Comparison of ENCODE assay signal across 8 cellular contexts in genomic region chr1:87151500-87152421, GRCh38.
DNase-seq lines count a peak whose midpoint lies in the region; ATAC-seq and TF ChIP-seq lines count a peak whose summit lies in the region.

No MANE protein-coding gene starts in this region.

- intact Hi-C loops in CD4-positive, alpha-beta memory T cell (cut with micrococcal nuclease) = no loop called here
- intact Hi-C loops in activated B cell treated with CpG ODN at 0.5 μM for 24 hours (cut with micrococcal nuclease) = loop anchor here (2.0 to 5.0 kb wide), 3 partner anchors 19 to 801 kb away; no protein-coding TSS in a partner anchor

- ATAC-seq in GM19463 (IDR thresholded peaks at IDR 0.05; ENCODE audit: unreplicated experiment) = peak; percentile 56
- peak; percentile 72 for ATAC-seq in HG03571 (IDR thresholded peaks at IDR 0.05; ENCODE audit: unreplicated experiment)
- peak; percentile 74 for ATAC-seq in activated B cell treated with CpG ODN at 0.5 μM for 24 hours (ENCODE audit: low read depth)
- ATAC-seq in esophagus mucosa = peak; percentile 82
- ATAC-seq in naive B cell (ENCODE audit: low read depth in 2 of 2) = peak; percentile 70 to 72
- ATAC-seq in SK-N-SH treated with all-trans-retinoic acid at 6 μM for 48 hours = no peak

- peaks cover 0 to under 1% (median 0%) of the 10 kb centered on the region in 8 donors for H3K9me3 Mint-ChIP-seq in CD4-positive, alpha-beta memory T cell
- H3K9me3 Mint-ChIP-seq in activated B cell treated with CpG ODN at 0.5 μM for 24 hours = no peaks in the 10 kb centered on the region
- peaks cover 0 to under 1% (median 0%) of the 10 kb centered on the region in 7 donors for H3K9me3 Mint-ChIP-seq in naive B cell

- no peak for TF ChIP-seq CTCF in activated B cell treated with CpG ODN at 0.5 μM for 24 hours (IDR thresholded peaks at IDR 0.05)

- no peaks in the 10 kb centered on the region for H3K36me3 Mint-ChIP-seq in CD4-positive, alpha-beta memory T cell
- no peaks in the 10 kb centered on the region for H3K36me3 Mint-ChIP-seq in activated B cell treated with CpG ODN at 0.5 μM for 24 hours (ENCODE audit: low read depth)
- H3K36me3 Mint-ChIP-seq in naive B cell = no peaks in the 10 kb centered on the region

- H3K36me3 ChIP-seq in CD4-positive, alpha-beta memory T cell (ENCODE audit: insufficient read depth, low read length) = no peaks in the 10 kb centered on the region
- no peaks in the 10 kb centered on the region for H3K36me3 ChIP-seq in subcutaneous abdominal adipose tissue (ENCODE audit: control insufficient read depth in 5 of 5, insufficient read depth in 5 of 5, low read length in 5 of 5)

- no peak for DNase-seq in CD4-positive, alpha-beta memory T cell
- DNase-seq in activated B cell treated with CpG ODN at 0.5 μM for 24 hours = peak; percentile 27
- peak; percentile 11 for DNase-seq in naive B cell

- no peak overlapping the region for H3K27ac ChIP-seq in CD4-positive, alpha-beta memory T cell (ENCODE audit: low read depth, low read length)
- H3K27ac ChIP-seq in subcutaneous abdominal adipose tissue (ENCODE audit: low read depth, low read length) = peak overlapping the region; percentile 59

- peaks cover 9% of the 10 kb centered on the region for H3K27me3 ChIP-seq in CD4-positive, alpha-beta memory T cell (ENCODE audit: insufficient read depth, low read length)
- no peaks in the 10 kb centered on the region for H3K27me3 ChIP-seq in subcutaneous abdominal adipose tissue (ENCODE audit: control insufficient read depth in 5 of 5, insufficient read depth in 4 of 5, low read length in 5 of 5)

- peaks cover 11% of the 10 kb centered on the region for H3K4me1 ChIP-seq in CD4-positive, alpha-beta memory T cell (ENCODE audit: insufficient read depth, low read length)
- peaks cover 6 to 45% (median 37%) of the 10 kb centered on the region in 5 donors for H3K4me1 ChIP-seq in subcutaneous abdominal adipose tissue (ENCODE audit: control insufficient read depth in 5 of 5, insufficient read depth in 5 of 5, low read length in 5 of 5)

- peak overlapping the region in 1 of 2 donors; percentile 17 for H3K4me3 ChIP-seq in CD4-positive, alpha-beta memory T cell (ENCODE audit: low read length in 2 of 2)
- H3K4me3 ChIP-seq in subcutaneous abdominal adipose tissue (ENCODE audit: low read depth in 1 of 5, low read length in 5 of 5) = peak overlapping the region; percentile 26 to 58 (median 43)

- H3K27me3 Mint-ChIP-seq in CD4-positive, alpha-beta memory T cell = peaks cover 30% of the 10 kb centered on the region in 2 donors
- H3K27me3 Mint-ChIP-seq in activated B cell treated with CpG ODN at 0.5 μM for 24 hours (peaks cover 34% of the 10 kb centered on the region), naive B cell (peaks cover 22 to 41% (median 34%) of the 10 kb centered on the region in 3 donors)

- H3K9ac ChIP-seq in subcutaneous abdominal adipose tissue (ENCODE audit: low read length in 5 of 5) = peak overlapping the region; percentile 33 to 61 (median 53)

- H3K4me3 Mint-ChIP-seq in CD4-positive, alpha-beta memory T cell = peak overlapping the region; percentile 66 to 94 (median 85)
- H3K4me3 Mint-ChIP-seq in activated B cell treated with CpG ODN at 0.5 μM for 24 hours (peak overlapping the region; percentile 86), naive B cell (peak overlapping the region; percentile 55 to 94 (median 86))

- no peaks in the 10 kb centered on the region for H3K9me3 ChIP-seq in CD4-positive, alpha-beta memory T cell (ENCODE audit: control insufficient read depth in 1 of 2, low read length in 2 of 2)
- no peaks in the 10 kb centered on the region for H3K9me3 ChIP-seq in subcutaneous abdominal adipose tissue (ENCODE audit: control insufficient read depth in 5 of 5, low read length in 5 of 5)

- peak overlapping the region in 2 of 7 donors; percentile 31 to 33 for H3K27ac Mint-ChIP-seq in CD4-positive, alpha-beta memory T cell
- no peak overlapping the region for H3K27ac Mint-ChIP-seq in activated B cell treated with CpG ODN at 0.5 μM for 24 hours
- peak overlapping the region; percentile 8 to 90 (median 31) for H3K27ac Mint-ChIP-seq in naive B cell

- H3K4me1 Mint-ChIP-seq in CD4-positive, alpha-beta memory T cell = peaks cover 6 to 15% (median 11%) of the 10 kb centered on the region in 4 donors
- peaks cover 14% of the 10 kb centered on the region for H3K4me1 Mint-ChIP-seq in activated B cell treated with CpG ODN at 0.5 μM for 24 hours
- peaks cover 15 to 17% (median 15%) of the 10 kb centered on the region in 3 donors for H3K4me1 Mint-ChIP-seq in naive B cell

- POLR2A ChIA-PET in CD4-positive, alpha-beta memory T cell (lab: Charles Lee; ENCODE audit: partially characterized antibody) = no interaction called here
- POLR2A ChIA-PET in activated B cell treated with CpG ODN at 0.5 μM for 24 hours (lab: Charles Lee) = no interaction called here

- CTCF ChIA-PET in CD4-positive, alpha-beta memory T cell (lab: Charles Lee; ENCODE audit: partially characterized antibody) = interaction anchor here (1.3 kb wide), 1 partner anchor 11 kb away, joined by 4 read pairs; no protein-coding TSS in a partner anchor
- CTCF ChIA-PET in activated B cell treated with CpG ODN at 0.5 μM for 24 hours (lab: Charles Lee) = interaction anchor here (1.1 kb wide), 1 partner anchor 802 kb away, joined by 3 read pairs; no protein-coding TSS in a partner anchor

TF ChIP-seq in SK-N-SH treated with all-trans-retinoic acid at 6 μM for 48 hours, 23 proteins besides CTCF, POLR2A, EP300 and RAD21 (continues in another document):
- TF ChIP-seq TOX (CRISPR knock-in tag; IDR thresholded peaks at IDR 0.05; ENCODE audit: borderline replicate concordance) (no peak), GLIS3 (CRISPR knock-in tag; IDR thresholded peaks at IDR 0.05) (no peak), ZNF8 (CRISPR knock-in tag; IDR thresholded peaks at IDR 0.05) (no peak), POU6F1 (CRISPR knock-in tag; IDR thresholded peaks at IDR 0.05; ENCODE audit: borderline replicate concordance, low read depth) (no peak), ZFP30 (CRISPR knock-in tag; IDR thresholded peaks at IDR 0.05) (no peak), CSDC2 (CRISPR knock-in tag; IDR thresholded peaks at IDR 0.05) (no peak), RARB (CRISPR knock-in tag; IDR thresholded peaks at IDR 0.05) (no peak), OSR1 (CRISPR knock-in tag; IDR thresholded peaks at IDR 0.05) (no peak), ARNTL (CRISPR knock-in tag; IDR thresholded peaks at IDR 0.05; ENCODE audit: borderline replicate concordance, low read depth) (no peak), ISL1 (CRISPR knock-in tag; IDR thresholded peaks at IDR 0.05) (no peak), ZNF70 (CRISPR knock-in tag; IDR thresholded peaks at IDR 0.05) (no peak), ZC3H10 (CRISPR knock-in tag; IDR thresholded peaks at IDR 0.05) (no peak), ESRRG (CRISPR knock-in tag; IDR thresholded peaks at IDR 0.05) (no peak)
- TF ChIP-seq, protein P1, sequence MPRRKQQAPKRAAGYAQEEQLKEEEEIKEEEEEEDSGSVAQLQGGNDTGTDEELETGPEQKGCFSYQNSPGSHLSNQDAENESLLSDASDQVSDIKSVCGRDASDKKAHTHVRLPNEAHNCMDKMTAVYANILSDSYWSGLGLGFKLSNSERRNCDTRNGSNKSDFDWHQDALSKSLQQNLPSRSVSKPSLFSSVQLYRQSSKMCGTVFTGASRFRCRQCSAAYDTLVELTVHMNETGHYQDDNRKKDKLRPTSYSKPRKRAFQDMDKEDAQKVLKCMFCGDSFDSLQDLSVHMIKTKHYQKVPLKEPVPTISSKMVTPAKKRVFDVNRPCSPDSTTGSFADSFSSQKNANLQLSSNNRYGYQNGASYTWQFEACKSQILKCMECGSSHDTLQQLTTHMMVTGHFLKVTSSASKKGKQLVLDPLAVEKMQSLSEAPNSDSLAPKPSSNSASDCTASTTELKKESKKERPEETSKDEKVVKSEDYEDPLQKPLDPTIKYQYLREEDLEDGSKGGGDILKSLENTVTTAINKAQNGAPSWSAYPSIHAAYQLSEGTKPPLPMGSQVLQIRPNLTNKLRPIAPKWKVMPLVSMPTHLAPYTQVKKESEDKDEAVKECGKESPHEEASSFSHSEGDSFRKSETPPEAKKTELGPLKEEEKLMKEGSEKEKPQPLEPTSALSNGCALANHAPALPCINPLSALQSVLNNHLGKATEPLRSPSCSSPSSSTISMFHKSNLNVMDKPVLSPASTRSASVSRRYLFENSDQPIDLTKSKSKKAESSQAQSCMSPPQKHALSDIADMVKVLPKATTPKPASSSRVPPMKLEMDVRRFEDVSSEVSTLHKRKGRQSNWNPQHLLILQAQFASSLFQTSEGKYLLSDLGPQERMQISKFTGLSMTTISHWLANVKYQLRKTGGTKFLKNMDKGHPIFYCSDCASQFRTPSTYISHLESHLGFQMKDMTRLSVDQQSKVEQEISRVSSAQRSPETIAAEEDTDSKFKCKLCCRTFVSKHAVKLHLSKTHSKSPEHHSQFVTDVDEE (CRISPR knock-in tag; IDR thresholded peaks at IDR 0.05) = no peak
- TF ChIP-seq, protein P2, sequence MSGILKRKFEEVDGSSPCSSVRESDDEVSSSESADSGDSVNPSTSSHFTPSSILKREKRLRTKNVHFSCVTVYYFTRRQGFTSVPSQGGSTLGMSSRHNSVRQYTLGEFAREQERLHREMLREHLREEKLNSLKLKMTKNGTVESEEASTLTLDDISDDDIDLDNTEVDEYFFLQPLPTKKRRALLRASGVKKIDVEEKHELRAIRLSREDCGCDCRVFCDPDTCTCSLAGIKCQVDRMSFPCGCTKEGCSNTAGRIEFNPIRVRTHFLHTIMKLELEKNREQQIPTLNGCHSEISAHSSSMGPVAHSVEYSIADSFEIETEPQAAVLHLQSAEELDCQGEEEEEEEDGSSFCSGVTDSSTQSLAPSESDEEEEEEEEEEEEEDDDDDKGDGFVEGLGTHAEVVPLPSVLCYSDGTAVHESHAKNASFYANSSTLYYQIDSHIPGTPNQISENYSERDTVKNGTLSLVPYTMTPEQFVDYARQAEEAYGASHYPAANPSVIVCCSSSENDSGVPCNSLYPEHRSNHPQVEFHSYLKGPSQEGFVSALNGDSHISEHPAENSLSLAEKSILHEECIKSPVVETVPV (CRISPR knock-in tag; IDR thresholded peaks at IDR 0.05) = no peak

Comparison
In these comparisons a context has a peak if more than half of its experiments do, and no peak if none do; other contexts are left out.
1. DNase-seq: peak in activated B cell treated with CpG ODN at 0.5 μM for 24 hours (single experiment) and naive B cell (single experiment); none in CD4-positive, alpha-beta memory T cell (0 of 5).
2. Peak in every context shown above with its lines, with median percentiles within 50 percentile points of each other: H3K4me3 Mint-ChIP-seq.